In genomic region chr16:5315914-5316313, GRCh38 we compare ENCODE assay signal across 8 cellular contexts.
"Had no signal": no experiment of that assay in that cellular context is flagged by ENCODE, and none has a peak within 500 bp of the region (broad histone marks: within the 10 kb centered on the region; RNA-seq: fewer than 3 reads in every experiment).

No MANE protein-coding gene starts in this region.

- H3K4me1 Mint-ChIP-seq: IgD-negative memory B cell had no signal

- H3K36me3 Mint-ChIP-seq: IgD-negative memory B cell had no signal

- DNase-seq: IMR-90, KBM-7, KG1 had no signal

- FAIRE-seq: HepG2, HTR-8/SVneo, K562 had no signal

- H3K4me3 Mint-ChIP-seq: IgD-negative memory B cell had no signal

- H3K27ac ChIP-seq: HL-60 had no signal

- H3K4me3 ChIP-seq: K562 had no signal

- H3K27ac Mint-ChIP-seq: IgD-negative memory B cell had no signal
